In genomic region chrX:123720486-123720885, GRCh38 we compare ENCODE assay signal across 19 cellular contexts. TPM values are rescaled to one million over a fixed set of nuclear protein-coding genes. Genes with fewer than 3 reads are reported as not detected.
A peak's percentile ranks its signal among the peaks of the same experiment; 100 is the strongest.
DNase-seq lines count a peak whose midpoint lies in the region; ATAC-seq and TF ChIP-seq lines count a peak whose summit lies in the region.
"Had no signal": no experiment of that assay in that cellular context is flagged by ENCODE, and none has a peak within 500 bp of the region (broad histone marks: within the 10 kb centered on the region; RNA-seq: fewer than 3 reads in every experiment).

No MANE protein-coding gene starts in this region.

- peaks cover 19% of the 10 kb centered on the region for H3K36me3 Mint-ChIP-seq in CD4-positive, alpha-beta T cell (ENCODE audit: low read depth)
- H3K36me3 Mint-ChIP-seq in chondrocyte (ENCODE audit: low read depth): peaks cover 2% of the 10 kb centered on the region

- H3K36me3 ChIP-seq in Panc1 (ENCODE audit: control insufficient read depth, insufficient read depth, low read length) (no peaks in the 10 kb centered on the region), transverse colon (no peaks in the 10 kb centered on the region), HAP-1 (replicated peaks) (peaks cover 3% of the 10 kb centered on the region; the same call in 1 of the 2 replicates)
- H3K36me3 ChIP-seq: SJSA1 had no signal

- H3K27ac ChIP-seq in CD4-positive, alpha-beta T cell (ENCODE audit: low read depth, low read length): no peak overlapping the region
- no peak overlapping the region for H3K27ac ChIP-seq in Panc1 (ENCODE audit: low read length)
- peak overlapping the region in 3 of 4 donors; percentile 19 to 37 (median 36) for H3K27ac ChIP-seq in transverse colon
- H3K27ac ChIP-seq: BLaER1 treated with 17β-estradiol and CSF1 and Interleukin-3, amounts not matched to agents 10 nM and 100 nM; SJSA1 had no signal

- no peaks in the 10 kb centered on the region for H3K9me3 Mint-ChIP-seq in CD4-positive, alpha-beta T cell
- H3K9me3 Mint-ChIP-seq in chondrocyte (ENCODE audit: low read depth): peaks cover 9% of the 10 kb centered on the region
- H3K9me3 Mint-ChIP-seq: CD8-positive, alpha-beta memory T cell had no signal

- no TSS peak for BruUV-seq in Panc1 (replicated peaks; lab: Mats Ljungman, UMichigan)

- H3K4me1 ChIP-seq in Panc1 (ENCODE audit: control insufficient read depth, insufficient read depth, low read length): peaks cover 16% of the 10 kb centered on the region
- H3K4me1 ChIP-seq in transverse colon: peaks cover 0 to 5% (median 0%) of the 10 kb centered on the region in 4 donors
- no peaks in the 10 kb centered on the region; the same call in 1 of the 2 replicates for H3K4me1 ChIP-seq in HAP-1
- H3K4me1 ChIP-seq: SJSA1 had no signal

- H3K4me3 ChIP-seq in Panc1 (ENCODE audit: low read depth in 2 of 2, low read length in 2 of 2) (no peak overlapping the region), transverse colon (no peak overlapping the region), HAP-1 (no peak overlapping the region)
- H3K4me3 ChIP-seq: BLaER1 treated with 17β-estradiol and CSF1 and Interleukin-3, amounts not matched to agents 10 nM and 100 nM; SJSA1 had no signal

- no peak for TF ChIP-seq CTCF in CD4-positive, alpha-beta T cell (IDR thresholded peaks at IDR 0.05)
- TF ChIP-seq CTCF in Panc1 (IDR thresholded peaks at IDR 0.05) (no peak), chondrocyte (IDR thresholded peaks at IDR 0.05) (no peak), transverse colon (IDR thresholded peaks at IDR 0.05) (no peak)

- no peak for TF ChIP-seq POLR2A in transverse colon (IDR thresholded peaks at IDR 0.05)

- TF ChIP-seq EP300 in transverse colon (IDR thresholded peaks at IDR 0.05; ENCODE audit: low read depth): no peak

- no peak for ATAC-seq in CD4-positive, alpha-beta T cell (ENCODE audit: poor library complexity)
- ATAC-seq in Panc1: peak; percentile 42
- ATAC-seq in HG03045 (IDR thresholded peaks at IDR 0.05; ENCODE audit: unreplicated experiment): no peak
- ATAC-seq: Right ventricle myocardium inferior had no signal

- POLR2A ChIA-PET in CD4-positive, alpha-beta T cell (lab: Charles Lee): no interaction called here
- POLR2A ChIA-PET in Panc1 (lab: Charles Lee): no interaction called here

- DNase-seq in CD4-positive, alpha-beta T cell: no peak
- no peak for DNase-seq in Panc1 (ENCODE audit: low read depth, low spot score)
- no peak for DNase-seq in chondrocyte (ENCODE audit: low spot score)
- DNase-seq in transverse colon: no peak
- no peak for DNase-seq in NCI-H2081 treated with DMSO at 0.1 percent for 48 hours (lab: John Stamatoyannopoulos, UW)
- no peak for DNase-seq in HAP-1 (ENCODE audit: low spot score in 2 of 2)
- DNase-seq: Calu3; CD8-positive, alpha-beta memory T cell; DMS153; GF-D8; NCI-H1092 treated with DMSO at 0.1 percent for 48 hours; NCI-H1436 treated with DMSO at 0.1 percent for 48 hours; NCI-H2081; NCI-H2171 treated with DMSO at 0.1 percent for 48 hours; NCI-H524 treated with DMSO at 0.1 percent for 48 hours had no signal

- WGBS in transverse colon (ENCODE audit: low coverage in 1 of 2), 2 donors: 38% methylated on average over 2 of the region's 2 CpGs; no CpG with 5 or more reads in 1 of the 2 donors

- H3K27me3 ChIP-seq in CD4-positive, alpha-beta T cell (ENCODE audit: control insufficient read depth, insufficient read depth, low read length): no peaks in the 10 kb centered on the region
- H3K27me3 ChIP-seq in Panc1 (ENCODE audit: control insufficient read depth, insufficient read depth, low read length) (no peaks in the 10 kb centered on the region), transverse colon (no peaks in the 10 kb centered on the region), HAP-1 (ENCODE audit: low read depth) (no peaks in the 10 kb centered on the region)
- H3K27me3 ChIP-seq: SJSA1 had no signal

- intact Hi-C loops in CD4-positive, alpha-beta T cell (cut with DNase I, micrococcal nuclease): no loop called here
- intact Hi-C loops in Panc1 (cut with micrococcal nuclease; ENCODE audit: unreplicated experiment) (no loop called here), transverse colon (cut with DNase I; ENCODE audit: low total_unique reads) (no loop called here)

- H3K4me3 Mint-ChIP-seq in CD4-positive, alpha-beta T cell: no peak overlapping the region
- no peak overlapping the region for H3K4me3 Mint-ChIP-seq in chondrocyte (ENCODE audit: unreplicated experiment)

- peak overlapping the region; percentile 29 for H3K27ac Mint-ChIP-seq in CD4-positive, alpha-beta T cell
- peak overlapping the region; percentile 2 for H3K27ac Mint-ChIP-seq in chondrocyte (ENCODE audit: unreplicated experiment)

- no peaks in the 10 kb centered on the region for H3K27me3 Mint-ChIP-seq in CD4-positive, alpha-beta T cell
- H3K27me3 Mint-ChIP-seq in chondrocyte (ENCODE audit: low read depth): no peaks in the 10 kb centered on the region
- H3K27me3 Mint-ChIP-seq: CD8-positive, alpha-beta memory T cell had no signal

- CTCF ChIA-PET in CD4-positive, alpha-beta T cell (lab: Charles Lee): no interaction called here
- CTCF ChIA-PET in Panc1 (lab: Charles Lee): no interaction called here

- peaks cover 41% of the 10 kb centered on the region for H3K4me1 Mint-ChIP-seq in CD4-positive, alpha-beta T cell (ENCODE audit: low read depth)
- H3K4me1 Mint-ChIP-seq in chondrocyte (ENCODE audit: low read depth): no peaks in the 10 kb centered on the region

- in situ Hi-C loops in Panc1 (cut with HindIII; ENCODE audit: low pct_unique_long_range_greater_than_20kb, low sequenced_read_pairs): no loop called here
- in situ Hi-C loops in transverse colon (cut with MboI; ENCODE audit: low pct_ligation_motif_present in 1 of 4, low pct_unique_long_range_greater_than_20kb in 1 of 4, low sequenced_read_pairs in 3 of 4): no loop called here
- in situ Hi-C loops in HAP-1 (cut with MboI; ENCODE audit: low sequenced_read_pairs): no loop called here

- H3K9me3 ChIP-seq in CD4-positive, alpha-beta T cell (ENCODE audit: control insufficient read depth, low read length): no peaks in the 10 kb centered on the region
- no peaks in the 10 kb centered on the region for H3K9me3 ChIP-seq in Panc1 (ENCODE audit: control insufficient read depth, insufficient read depth, low read depth, low read length)
- H3K9me3 ChIP-seq in transverse colon: no peaks in the 10 kb centered on the region
- H3K9me3 ChIP-seq in HAP-1: no peaks in the 10 kb centered on the region
- H3K9me3 ChIP-seq: SJSA1 had no signal

RNA-seq across cellular contexts. Expression of gene THOC2, which starts 12.4 kb away (rescaled TPM):
- total RNA-seq in CD4-positive, alpha-beta T cell: 10 to 100 TPM; 61.1 to 62.8 TPM
- total RNA-seq in Panc1 (2021; ENCODE audit: unreplicated experiment): 194 TPM
- 72.5 TPM for polyA plus RNA-seq in Panc1 (2012; ENCODE audit: insufficient read length)
- 50.1 to 77.6 TPM (median 53.4 TPM) in 3 replicates for total RNA-seq in chondrocyte
- total RNA-seq in transverse colon: 100 to 1,000 TPM in 2 of 4 donors, 10 to 100 TPM in 2; 49.4 to 149 (median 114) TPM

Comparison
In these comparisons a context has a peak if more than half of its experiments do, and no peak if none do; other contexts are left out.
1. H3K27ac ChIP-seq: peak in transverse colon (3 of 4); none in CD4-positive, alpha-beta T cell (single experiment) and Panc1 (single experiment).